9 cellular contexts compared by ENCODE assay signal in genomic region chr1:115839706-115840095, GRCh38. TPM values are rescaled to one million over a fixed set of nuclear protein-coding genes. Genes with fewer than 3 reads are reported as not detected.
DNase-seq lines count a peak whose midpoint lies in the region; ATAC-seq, FAIRE-seq and TF ChIP-seq lines count a peak whose summit lies in the region.
"Had no signal": no experiment of that assay in that cellular context is flagged by ENCODE, and none has a peak within 500 bp of the region (broad histone marks: within the 10 kb centered on the region; RNA-seq: fewer than 3 reads in every experiment).

No MANE protein-coding gene starts in this region.

- no peaks in the 10 kb centered on the region for H3K36me3 Mint-ChIP-seq in stimulated activated naive CD8-positive, alpha-beta T cell treated with anti-CD3 and anti-CD28 coated beads, Interleukin-15, Interleukin-2, amounts not matched to agents 100 ng/mL and 50 ng/mL, for 24 hours (ENCODE audit: low read depth)
- no peaks in the 10 kb centered on the region for H3K36me3 Mint-ChIP-seq in mesothelial cell of epicardium

- H3K27me3 Mint-ChIP-seq in stimulated activated naive CD8-positive, alpha-beta T cell treated with anti-CD3 and anti-CD28 coated beads, Interleukin-15, Interleukin-2, amounts not matched to agents 100 ng/mL and 50 ng/mL, for 24 hours: peaks cover 77% of the 10 kb centered on the region
- H3K27me3 Mint-ChIP-seq in mesothelial cell of epicardium (ENCODE audit: low read depth): peaks cover 72% of the 10 kb centered on the region

- H3K4me1 Mint-ChIP-seq in stimulated activated naive CD8-positive, alpha-beta T cell treated with anti-CD3 and anti-CD28 coated beads, Interleukin-15, Interleukin-2, amounts not matched to agents 100 ng/mL and 50 ng/mL, for 24 hours (ENCODE audit: low read depth): peaks cover 9% of the 10 kb centered on the region
- H3K4me1 Mint-ChIP-seq in mesothelial cell of epicardium: peaks cover 26% of the 10 kb centered on the region

- no peak for ATAC-seq in stimulated activated naive CD8-positive, alpha-beta T cell treated with anti-CD3 and anti-CD28 coated beads, Interleukin-15, Interleukin-2, amounts not matched to agents 100 U/mL and 50 U/mL, for 24 hours
- no peak for ATAC-seq in HG03442 (IDR thresholded peaks at IDR 0.05; ENCODE audit: unreplicated experiment)

- H3K4me3 Mint-ChIP-seq in stimulated activated naive CD8-positive, alpha-beta T cell treated with anti-CD3 and anti-CD28 coated beads, Interleukin-15, Interleukin-2, amounts not matched to agents 100 ng/mL and 50 ng/mL, for 24 hours: peak overlapping the region; percentile 32
- peak overlapping the region; percentile 76 for H3K4me3 Mint-ChIP-seq in mesothelial cell of epicardium

- TF ChIP-seq CTCF in mesothelial cell of epicardium (IDR thresholded peaks at IDR 0.05; ENCODE audit: unreplicated experiment): no peak

- no peak for DNase-seq in stimulated activated naive CD8-positive, alpha-beta T cell treated with anti-CD3 and anti-CD28 coated beads, Interleukin-15, Interleukin-2, amounts not matched to agents 100 U/mL and 50 U/mL, for 24 hours
- peak; percentile 56 for DNase-seq in cerebellar cortex (ENCODE audit: low spot score)
- DNase-seq in mesothelial cell of epicardium (ENCODE audit: low spot score in 2 of 2, unreplicated experiment in 2 of 2): no peak
- no peak for DNase-seq in H54 (ENCODE audit: insufficient read length, low spot score)
- DNase-seq in NCI-H69 (lab: John Stamatoyannopoulos, UW): no peak
- DNase-seq in 8988T: no peak

- no peaks in the 10 kb centered on the region for H3K9me3 Mint-ChIP-seq in stimulated activated naive CD8-positive, alpha-beta T cell treated with anti-CD3 and anti-CD28 coated beads, Interleukin-15, Interleukin-2, amounts not matched to agents 100 ng/mL and 50 ng/mL, for 24 hours
- H3K9me3 Mint-ChIP-seq in mesothelial cell of epicardium: no peaks in the 10 kb centered on the region

- FAIRE-seq in H54 (lab: Jason Lieb, UNC): no peak

- H3K27ac Mint-ChIP-seq in stimulated activated naive CD8-positive, alpha-beta T cell treated with anti-CD3 and anti-CD28 coated beads, Interleukin-15, Interleukin-2, amounts not matched to agents 100 ng/mL and 50 ng/mL, for 24 hours: no peak overlapping the region
- H3K27ac Mint-ChIP-seq in mesothelial cell of epicardium: peak overlapping the region; percentile 43

- TF ChIP-seq POLR2A in H54 (IDR thresholded peaks at IDR 0.05; ENCODE audit: low read depth, low read length): no peak

RNA-seq across cellular contexts. Expression of gene NHLH2, which starts 1.2 kb away (rescaled TPM):
- 1.6 to 2.0 TPM (median 1.9 TPM) in 3 replicates for total RNA-seq in mesothelial cell of epicardium
- total RNA-seq: mesenteric fat pad had no signal
